In genomic region chr10:36494386-36494785, GRCh38 we compare ENCODE assay signal across 12 cellular contexts.
DNase-seq lines count a peak whose midpoint lies in the region; ATAC-seq, FAIRE-seq and TF ChIP-seq lines count a peak whose summit lies in the region.
"Had no signal": no experiment of that assay in that cellular context is flagged by ENCODE, and none has a peak within 500 bp of the region (broad histone marks: within the 10 kb centered on the region; RNA-seq: fewer than 3 reads in every experiment).

No MANE protein-coding gene starts in this region.

- peak overlapping the region; percentile 45; the same call in 1 of the 2 replicates for H3K18ac ChIP-seq in IMR-90 (ENCODE audit: low read depth, low read length)
- H3K18ac ChIP-seq in mesendoderm (ENCODE audit: low read length), result no peak overlapping the region

- peak; percentile 92 for FAIRE-seq in keratinocyte (lab: Jason Lieb, UNC)

- CTCF ChIA-PET in IMR-90 (lab: Yijun Ruan, JAX) (no interaction called here), OCI-LY7 (lab: Charles Lee; ENCODE audit: unreplicated experiment) (no interaction called here)

- H4K8ac ChIP-seq in IMR-90 (ENCODE audit: low read depth in 2 of 2, low read length in 2 of 2) (peak overlapping the region; percentile 6 to 30), mesendoderm (ENCODE audit: low read depth, low read length) (no peak overlapping the region)

- H2AK9ac ChIP-seq in IMR-90 (replicated peaks; ENCODE audit: low read depth, low read length, poor library complexity), result no peak overlapping the region

- H3K36me3 ChIP-seq in IMR-90 (ENCODE audit: control insufficient read depth, insufficient read depth, low read length) (no peaks in the 10 kb centered on the region), keratinocyte (ENCODE audit: control insufficient read depth in 2 of 2, extremely low read depth in 1 of 2, insufficient read depth in 2 of 2, low read length in 2 of 2) (no peaks in the 10 kb centered on the region), OCI-LY7 (ENCODE audit: insufficient read depth, low read length) (no peaks in the 10 kb centered on the region), mesendoderm (ENCODE audit: control insufficient read depth, insufficient read depth, low read length) (no peaks in the 10 kb centered on the region)

- no peaks in the 10 kb centered on the region for H3K27me3 ChIP-seq in IMR-90 (ENCODE audit: control insufficient read depth, insufficient read depth, low read length)
- no peaks in the 10 kb centered on the region for H3K27me3 ChIP-seq in keratinocyte (ENCODE audit: control insufficient read depth, extremely low read depth, insufficient read depth, low read length)
- H3K27me3 ChIP-seq in mesendoderm (ENCODE audit: insufficient read depth, low read length, poor library complexity), result no peaks in the 10 kb centered on the region

- H3K79me2 ChIP-seq in keratinocyte (ENCODE audit: control insufficient read depth, insufficient read depth, low read length) (no peaks in the 10 kb centered on the region), OCI-LY7 (ENCODE audit: insufficient read depth, low read depth, low read length) (no peaks in the 10 kb centered on the region), mesendoderm (ENCODE audit: control insufficient read depth, insufficient read depth, low read length) (no peaks in the 10 kb centered on the region)

- H3K9me2 ChIP-seq in OCI-LY7 (ENCODE audit: insufficient read depth, low read length), result no peaks in the 10 kb centered on the region

- H3K4me1 ChIP-seq in IMR-90 (ENCODE audit: control insufficient read depth, insufficient read depth, low read length) (peaks cover 18% of the 10 kb centered on the region), keratinocyte (ENCODE audit: control insufficient read depth, extremely low read depth, insufficient read depth, low read length) (peaks cover 36% of the 10 kb centered on the region), OCI-LY7 (ENCODE audit: insufficient read depth, low read length, poor library complexity, severe bottlenecking) (no peaks in the 10 kb centered on the region), mesendoderm (ENCODE audit: control insufficient read depth, low read depth, low read length) (peaks cover 2% of the 10 kb centered on the region)

- H2BK120ac ChIP-seq in IMR-90 (ENCODE audit: low read depth, low read length) (peak overlapping the region; percentile 84), mesendoderm (ENCODE audit: low read depth, low read length) (no peak overlapping the region)

- H2BK20ac ChIP-seq in IMR-90 (ENCODE audit: low read depth, low read length), result peak overlapping the region; percentile 85

- peak overlapping the region; percentile 62; the same call in 2 of the 3 replicates for H2BK15ac ChIP-seq in IMR-90 (ENCODE audit: low read depth, low read length)
- H2BK15ac ChIP-seq in mesendoderm (replicated peaks; ENCODE audit: low read depth), result no peak overlapping the region

- H4K20me1 ChIP-seq in IMR-90 (ENCODE audit: insufficient read depth, low read length), result no peaks in the 10 kb centered on the region; the same call in 1 of the 2 replicates
- H4K20me1 ChIP-seq in keratinocyte (ENCODE audit: control insufficient read depth, extremely low read depth, insufficient read depth, low read length), result no peaks in the 10 kb centered on the region
- H4K20me1 ChIP-seq in OCI-LY7 (ENCODE audit: insufficient read depth, low read length), result no peaks in the 10 kb centered on the region

- H3K4me3 ChIP-seq in IMR-90 (ENCODE audit: insufficient read depth, low read depth, low read length), result no peak overlapping the region
- H3K4me3 ChIP-seq in cardiac fibroblast (replicated peaks in 1 of 2; ENCODE audit: low read depth in 2 of 2, low read length in 2 of 2), result no peak overlapping the region
- H3K4me3 ChIP-seq in keratinocyte (ENCODE audit: control insufficient read depth in 2 of 3, extremely low read depth in 1 of 3, insufficient read depth in 2 of 3, low read depth in 1 of 3, low read length in 3 of 3), result no peak overlapping the region
- no peak overlapping the region for H3K4me3 ChIP-seq in OCI-LY7 (ENCODE audit: low read depth, low read length, poor library complexity, severe bottlenecking)
- H3K4me3 ChIP-seq in mesendoderm (ENCODE audit: low read length), result no peak overlapping the region

- no peak for TF ChIP-seq RAD21 in IMR-90 (IDR thresholded peaks at IDR 0.05; ENCODE audit: low read length)

- ATAC-seq in IMR-90 (ENCODE audit: low read depth), result peak; percentile 30

- H3K4me2 ChIP-seq in IMR-90 (ENCODE audit: low read depth, low read length), result no peak overlapping the region
- H3K4me2 ChIP-seq in keratinocyte (ENCODE audit: control insufficient read depth, extremely low read depth, insufficient read depth, low read depth, low read length), result peak overlapping the region; percentile 38
- H3K4me2 ChIP-seq in OCI-LY7 (ENCODE audit: low read length), result no peak overlapping the region
- no peak overlapping the region for H3K4me2 ChIP-seq in mesendoderm (ENCODE audit: low read length)

- H3K9me3 ChIP-seq in IMR-90 (ENCODE audit: control insufficient read depth, insufficient read depth, low read length) (no peaks in the 10 kb centered on the region), keratinocyte (ENCODE audit: control insufficient read depth, low read depth, low read length) (no peaks in the 10 kb centered on the region), OCI-LY7 (ENCODE audit: low read length) (no peaks in the 10 kb centered on the region)

- BruUV-seq in IMR-90 (replicated peaks; lab: Mats Ljungman, UMichigan) (no TSS peak), OCI-LY7 (replicated peaks; lab: Mats Ljungman, UMichigan) (no TSS peak)

- dilution Hi-C loops in IMR-90 (cut with HindIII; ENCODE audit: low sequenced_read_pairs, unreplicated experiment) (no loop called here), keratinocyte (cut with MboI; ENCODE audit: extremely low pct_ligation_motif_present, low sequenced_read_pairs) (no loop called here)

- WGBS in IMR-90 (ENCODE audit: extremely low coverage in 2 of 2, insufficient read length in 1 of 2), 2 experiments, result no CpG with 5 or more reads among the region's 2 CpGs
- no CpG with 5 or more reads among the region's 2 CpGs for WGBS in mesendoderm (ENCODE audit: extremely low coverage, insufficient coverage, low lambda C conversion rate)

- peak overlapping the region; percentile 63 for H2AK5ac ChIP-seq in IMR-90 (ENCODE audit: low read depth, low read length)
- H2AK5ac ChIP-seq in mesendoderm (ENCODE audit: low read length), result no peak overlapping the region

- intact Hi-C loops in IMR-90 (cut with micrococcal nuclease), result loop anchor here (10.0 kb wide), 2 partner anchors 150 to 860 kb away; no protein-coding TSS in a partner anchor
- intact Hi-C loops in OCI-LY7 (cut with micrococcal nuclease; ENCODE audit: unreplicated experiment), result no loop called here

- H3K14ac ChIP-seq in IMR-90 (replicated peaks; ENCODE audit: low read depth, low read length), result peak overlapping the region; percentile 69

- H3K27ac ChIP-seq in IMR-90 (ENCODE audit: insufficient read depth, low read length) (no peak overlapping the region), keratinocyte (ENCODE audit: control insufficient read depth, insufficient read depth, low read length) (peak overlapping the region; percentile 61), OCI-LY7 (ENCODE audit: low read depth, low read length, poor library complexity, severe bottlenecking) (no peak overlapping the region), mesendoderm (ENCODE audit: low read depth, low read length) (no peak overlapping the region)
- H3K27ac ChIP-seq: HL-60 had no signal

- H3K9me1 ChIP-seq in IMR-90 (ENCODE audit: insufficient read depth, low read length), result peaks cover 14% of the 10 kb centered on the region
- H3K9me1 ChIP-seq in keratinocyte (ENCODE audit: control insufficient read depth, extremely low read depth, insufficient read depth, low read length), result no peaks in the 10 kb centered on the region

- H3K9ac ChIP-seq in IMR-90 (ENCODE audit: low read depth, low read length) (no peak overlapping the region), keratinocyte (ENCODE audit: control insufficient read depth, extremely low read depth, insufficient read depth, low read length) (no peak overlapping the region), mesendoderm (ENCODE audit: low read length) (no peak overlapping the region)

- H2BK5ac ChIP-seq in IMR-90 (ENCODE audit: low read depth, low read length, poor library complexity, severe bottlenecking), result peak overlapping the region; percentile 87
- H2BK5ac ChIP-seq in mesendoderm (ENCODE audit: low read length), result no peak overlapping the region

- TF ChIP-seq CTCF in IMR-90 (conservative IDR thresholded peaks at IDR 0.05; ENCODE audit: low read depth, low read length), result no peak
- no peak for TF ChIP-seq CTCF in cardiac fibroblast (IDR thresholded peaks at IDR 0.05; ENCODE audit: low read depth, low read length)
- no peak for TF ChIP-seq CTCF in keratinocyte (optimal IDR thresholded peaks at IDR 0.05 in 1 of 3, IDR thresholded peaks at IDR 0.05 in 1 of 3, conservative IDR thresholded peaks at IDR 0.05 in 1 of 3; ENCODE audit: extremely low read depth in 1 of 3, insufficient read depth in 2 of 3, low read length in 3 of 3)
- TF ChIP-seq CTCF in OCI-LY7 (conservative IDR thresholded peaks at IDR 0.05; ENCODE audit: low read length), result no peak

- in situ Hi-C loops in IMR-90 (cut with MboI; ENCODE audit: low sequenced_read_pairs), result no loop called here

- POLR2A ChIA-PET in IMR-90 (lab: Charles Lee; ENCODE audit: unreplicated experiment), result no interaction called here
- POLR2A ChIA-PET in OCI-LY7 (lab: Charles Lee), result no interaction called here

- peak overlapping the region; percentile 32; the same call in 1 of the 2 replicates for H3K56ac ChIP-seq in IMR-90 (ENCODE audit: extremely low read depth, insufficient read depth, low read length)
- no peak overlapping the region for H3K56ac ChIP-seq in mesendoderm (ENCODE audit: low read length)

- H4K5ac ChIP-seq in IMR-90 (ENCODE audit: low read depth, low read length) (peak overlapping the region; percentile 49; the same call in 1 of the 2 replicates), mesendoderm (ENCODE audit: low read length) (no peak overlapping the region)

- H3K4ac ChIP-seq in IMR-90 (ENCODE audit: low read depth, low read length) (peak overlapping the region; percentile 75), mesendoderm (ENCODE audit: low read depth, low read length) (no peak overlapping the region)

- DNase-seq in AG08395 (ENCODE audit: low spot score), result peak; percentile 75
- DNase-seq in IMR-90, result peak; percentile 87
- peak; percentile 72 to 90 for DNase-seq in cardiac fibroblast (ENCODE audit: low read depth in 2 of 2)
- DNase-seq in keratinocyte (ENCODE audit: low read depth, low spot score), result peak; percentile 66
- no peak for DNase-seq in hippocampal formation (lab: John Stamatoyannopoulos, UW)
- DNase-seq in OCI-LY7 (ENCODE audit: low spot score), result no peak
- no peak for DNase-seq in mesendoderm
- DNase-seq in retina, result no peak
- DNase-seq: activated CD4-positive, CD25-positive, alpha-beta regulatory T cell treated with anti-CD3 and anti-CD28 coated beads, Interleukin-2, amount 50 U/mL, for 72 hours; cerebellar nuclear complex; MV-4-11 had no signal

- H4K91ac ChIP-seq in IMR-90 (ENCODE audit: insufficient read depth, low read depth, low read length), result peak overlapping the region; percentile 58

- H3K79me1 ChIP-seq in IMR-90 (ENCODE audit: low read depth in 1 of 2, low read length in 2 of 2), result no peaks in the 10 kb centered on the region
- no peaks in the 10 kb centered on the region for H3K79me1 ChIP-seq in mesendoderm (ENCODE audit: low read length)

- 0 out of 2 replicates have a peak, but pooled peaks have one; percentile 12 for TF ChIP-seq POLR2A in IMR-90 (IDR thresholded peaks at IDR 0.05; ENCODE audit: low read depth, low read length)

- H3K23ac ChIP-seq in IMR-90 (ENCODE audit: low read depth, low read length), result 0 out of 2 replicates have a peak overlapping the region, but pooled peaks have one; percentile 37
- H3K23ac ChIP-seq in mesendoderm (ENCODE audit: low read length), result no peak overlapping the region

- H2AFZ ChIP-seq in IMR-90 (replicated peaks; ENCODE audit: low read length, poor library complexity) (peak overlapping the region; percentile 7), keratinocyte (ENCODE audit: control insufficient read depth, low read length) (no peak overlapping the region), OCI-LY7 (ENCODE audit: low read length) (no peak overlapping the region)

Comparison
In these comparisons a context has a peak if more than half of its experiments do, and no peak if none do; other contexts are left out.
1. DNase-seq: peak in AG08395 (single experiment), IMR-90 (single experiment), cardiac fibroblast (2 of 2) and keratinocyte (single experiment); none in hippocampal formation (0 of 2), OCI-LY7 (single experiment), mesendoderm (single experiment) and retina (single experiment).